1 cellular context compared by ENCODE assay signal in the genomic region with DNA sequence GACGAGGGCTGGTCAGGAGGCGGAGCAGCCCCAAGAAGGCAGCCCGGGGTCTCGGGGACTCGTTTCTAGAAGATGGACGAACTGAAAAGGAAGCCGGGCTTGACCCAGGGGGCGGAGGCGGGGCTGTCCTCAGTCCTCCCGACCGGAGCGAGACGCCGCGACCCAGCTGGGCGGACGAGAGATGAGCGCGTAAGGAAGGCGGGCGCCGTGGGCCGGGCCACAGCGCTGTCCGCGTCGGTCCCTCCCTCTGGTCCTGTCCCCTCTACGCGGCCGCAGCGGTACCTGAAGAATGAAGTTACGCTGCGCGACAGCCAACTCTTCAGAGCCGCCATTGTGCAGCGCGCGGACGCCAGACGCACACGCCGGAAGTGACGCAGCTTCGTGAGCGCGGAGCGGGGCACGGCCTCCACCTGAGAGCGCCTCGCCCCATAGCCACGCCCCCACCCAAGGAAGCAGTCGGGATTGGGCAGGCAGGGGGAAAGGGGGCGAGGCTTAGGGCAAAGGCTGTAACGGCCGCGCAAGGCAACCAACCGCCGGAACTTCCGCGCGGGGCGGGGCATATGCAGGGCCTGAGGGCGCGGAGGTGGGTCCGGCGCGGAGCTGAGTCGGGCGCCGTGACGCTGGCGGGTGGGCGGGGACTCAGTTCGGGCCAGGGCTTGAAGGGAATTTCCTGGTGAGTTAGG.
TF ChIP-seq lines count a peak whose summit lies in the region.

A gene (minus strand): TSS at position 370 of the 683 bp plus-strand sequence. CDS start 38 bp downstream, at position 332.

TF ChIP-seq in HepG2, 621 proteins besides CTCF, POLR2A, EP300 and RAD21 (continued from another document and continues in another):
- TF ChIP-seq, protein P1, sequence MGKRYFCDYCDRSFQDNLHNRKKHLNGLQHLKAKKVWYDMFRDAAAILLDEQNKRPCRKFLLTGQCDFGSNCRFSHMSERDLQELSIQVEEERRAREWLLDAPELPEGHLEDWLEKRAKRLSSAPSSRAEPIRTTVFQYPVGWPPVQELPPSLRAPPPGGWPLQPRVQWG (CRISPR knock-in tag; IDR thresholded peaks at IDR 0.05; ENCODE audit: borderline replicate concordance, low read depth), result no peak
- TF ChIP-seq HDAC2 (CRISPR knock-in tag; IDR thresholded peaks at IDR 0.05) (peak; percentile 70), ZBTB20 (CRISPR knock-in tag; IDR thresholded peaks at IDR 0.05; ENCODE audit: borderline replicate concordance, low read depth) (no peak; the same call in 1 of the 2 replicates), NBN (conservative IDR thresholded peaks at IDR 0.05) (no peak), ZNF792 (CRISPR knock-in tag; IDR thresholded peaks at IDR 0.05) (peak; percentile 19; the same call in 1 of the 2 replicates), ZFP82 (CRISPR knock-in tag; IDR thresholded peaks at IDR 0.05; ENCODE audit: borderline replicate concordance) (no peak), PCBP1 (IDR thresholded peaks at IDR 0.05; ENCODE audit: borderline replicate concordance, low read depth, low read length) (no peak), PAX8 (CRISPR knock-in tag; IDR thresholded peaks at IDR 0.05; ENCODE audit: borderline replicate concordance) (0 out of 2 replicates have a peak, but pooled peaks have one; percentile 29), ZBTB8A (CRISPR knock-in tag; IDR thresholded peaks at IDR 0.05; ENCODE audit: borderline replicate concordance, low read depth) (no peak; the same call in 1 of the 2 replicates), HNF4G (IDR thresholded peaks at IDR 0.05; ENCODE audit: borderline replicate concordance, low read depth, low read length) (no peak), HNF4G (CRISPR knock-in tag; IDR thresholded peaks at IDR 0.05; ENCODE audit: borderline replicate concordance, low read depth) (peak; percentile 73), ZNF543 (CRISPR knock-in tag; IDR thresholded peaks at IDR 0.05) (no peak), ZNF530 (CRISPR knock-in tag; IDR thresholded peaks at IDR 0.05; ENCODE audit: low read depth) (no peak), NCOA1 (CRISPR knock-in tag; IDR thresholded peaks at IDR 0.05) (no peak), SP4 (CRISPR knock-in tag; IDR thresholded peaks at IDR 0.05) (peak; percentile 99), IKZF4 (CRISPR knock-in tag; IDR thresholded peaks at IDR 0.05; ENCODE audit: borderline replicate concordance, low read depth, not compliant biosample characterization) (no peak), SALL1 (CRISPR knock-in tag; IDR thresholded peaks at IDR 0.05) (peak; percentile 76), ZNF121 (CRISPR knock-in tag; IDR thresholded peaks at IDR 0.05) (no peak), ZNF274 (CRISPR knock-in tag; IDR thresholded peaks at IDR 0.05) (peak; percentile 52; the same call in 1 of the 2 replicates), ZNF83 (CRISPR knock-in tag; IDR thresholded peaks at IDR 0.05; ENCODE audit: borderline replicate concordance) (peak; percentile 94; the same call in 1 of the 2 replicates), ZNF296 (CRISPR knock-in tag; conservative IDR thresholded peaks at IDR 0.05) (no peak), HES4 (CRISPR knock-in tag; IDR thresholded peaks at IDR 0.05; ENCODE audit: borderline replicate concordance) (no peak), SOX13 (IDR thresholded peaks at IDR 0.05) (no peak), SOX13 (CRISPR knock-in tag; conservative IDR thresholded peaks at IDR 0.05 in 1 of 2, IDR thresholded peaks at IDR 0.05 in 1 of 2) (peak in 1 of 2 experiments; percentile 34; a peak in 1 of 4 replicates), THAP11 (CRISPR knock-in tag; IDR thresholded peaks at IDR 0.05) (peak; percentile 94), TAF1 (CRISPR knock-in tag; IDR thresholded peaks at IDR 0.05) (peak; percentile 98), KAT2B (IDR thresholded peaks at IDR 0.05; ENCODE audit: borderline replicate concordance, low read depth, low read length) (no peak), PHF21A (CRISPR knock-in tag; IDR thresholded peaks at IDR 0.05) (no peak), ZNF878 (CRISPR knock-in tag; IDR thresholded peaks at IDR 0.05) (peak; percentile 27; the same call in 1 of the 2 replicates), ZNF235 (CRISPR knock-in tag; IDR thresholded peaks at IDR 0.05; ENCODE audit: borderline replicate concordance) (no peak), EED (CRISPR knock-in tag; IDR thresholded peaks at IDR 0.05) (no peak), ZSCAN21 (CRISPR knock-in tag; IDR thresholded peaks at IDR 0.05; ENCODE audit: borderline replicate concordance) (peak; percentile 78; the same call in 1 of the 2 replicates), HMGA1 (CRISPR knock-in tag; conservative IDR thresholded peaks at IDR 0.05) (no peak), ZNF232 (CRISPR knock-in tag; IDR thresholded peaks at IDR 0.05; ENCODE audit: borderline replicate concordance) (no peak), ZSCAN20 (CRISPR knock-in tag; IDR thresholded peaks at IDR 0.05; ENCODE audit: borderline replicate concordance) (no peak), TAF15 (IDR thresholded peaks at IDR 0.05; ENCODE audit: low read depth, low read length, poor library complexity, severe bottlenecking) (no peak), ZNF383 (CRISPR knock-in tag; IDR thresholded peaks at IDR 0.05; ENCODE audit: borderline replicate concordance) (no peak), ZKSCAN1 (IDR thresholded peaks at IDR 0.05; ENCODE audit: low read length) (no peak), FOXJ3 (CRISPR knock-in tag; IDR thresholded peaks at IDR 0.05; ENCODE audit: borderline replicate concordance) (no peak), ZNF615 (CRISPR knock-in tag; IDR thresholded peaks at IDR 0.05; ENCODE audit: borderline replicate concordance) (no peak)
- TF ChIP-seq, protein P2, sequence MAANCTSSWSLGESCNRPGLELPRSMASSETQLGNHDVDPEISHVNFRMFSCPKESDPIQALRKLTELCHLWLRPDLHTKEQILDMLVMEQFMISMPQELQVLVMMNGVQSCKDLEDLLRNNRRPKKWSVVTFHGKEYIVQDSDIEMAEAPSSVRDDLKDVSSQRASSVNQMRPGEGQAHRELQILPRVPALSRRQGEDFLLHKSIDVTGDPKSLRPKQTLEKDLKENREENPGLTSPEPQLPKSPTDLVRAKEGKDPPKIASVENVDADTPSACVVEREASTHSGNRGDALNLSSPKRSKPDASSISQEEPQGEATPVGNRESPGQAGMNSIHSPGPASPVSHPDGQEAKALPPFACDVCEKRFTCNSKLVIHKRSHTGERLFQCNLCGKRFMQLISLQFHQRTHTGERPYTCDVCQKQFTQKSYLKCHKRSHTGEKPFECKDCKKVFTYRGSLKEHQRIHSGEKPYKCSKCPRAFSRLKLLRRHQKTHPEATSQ (CRISPR knock-in tag; IDR thresholded peaks at IDR 0.05; ENCODE audit: borderline replicate concordance), result no peak
- TF ChIP-seq, protein P3, sequence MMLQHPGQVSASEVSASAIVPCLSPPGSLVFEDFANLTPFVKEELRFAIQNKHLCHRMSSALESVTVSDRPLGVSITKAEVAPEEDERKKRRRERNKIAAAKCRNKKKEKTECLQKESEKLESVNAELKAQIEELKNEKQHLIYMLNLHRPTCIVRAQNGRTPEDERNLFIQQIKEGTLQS (CRISPR knock-in tag; IDR thresholded peaks at IDR 0.05), result peak; percentile 40; the same call in 1 of the 2 replicates
- TF ChIP-seq, protein P4, sequence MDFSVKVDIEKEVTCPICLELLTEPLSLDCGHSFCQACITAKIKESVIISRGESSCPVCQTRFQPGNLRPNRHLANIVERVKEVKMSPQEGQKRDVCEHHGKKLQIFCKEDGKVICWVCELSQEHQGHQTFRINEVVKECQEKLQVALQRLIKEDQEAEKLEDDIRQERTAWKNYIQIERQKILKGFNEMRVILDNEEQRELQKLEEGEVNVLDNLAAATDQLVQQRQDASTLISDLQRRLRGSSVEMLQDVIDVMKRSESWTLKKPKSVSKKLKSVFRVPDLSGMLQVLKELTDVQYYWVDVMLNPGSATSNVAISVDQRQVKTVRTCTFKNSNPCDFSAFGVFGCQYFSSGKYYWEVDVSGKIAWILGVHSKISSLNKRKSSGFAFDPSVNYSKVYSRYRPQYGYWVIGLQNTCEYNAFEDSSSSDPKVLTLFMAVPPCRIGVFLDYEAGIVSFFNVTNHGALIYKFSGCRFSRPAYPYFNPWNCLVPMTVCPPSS (IDR thresholded peaks at IDR 0.05), result no peak
- TF ChIP-seq, protein P5, sequence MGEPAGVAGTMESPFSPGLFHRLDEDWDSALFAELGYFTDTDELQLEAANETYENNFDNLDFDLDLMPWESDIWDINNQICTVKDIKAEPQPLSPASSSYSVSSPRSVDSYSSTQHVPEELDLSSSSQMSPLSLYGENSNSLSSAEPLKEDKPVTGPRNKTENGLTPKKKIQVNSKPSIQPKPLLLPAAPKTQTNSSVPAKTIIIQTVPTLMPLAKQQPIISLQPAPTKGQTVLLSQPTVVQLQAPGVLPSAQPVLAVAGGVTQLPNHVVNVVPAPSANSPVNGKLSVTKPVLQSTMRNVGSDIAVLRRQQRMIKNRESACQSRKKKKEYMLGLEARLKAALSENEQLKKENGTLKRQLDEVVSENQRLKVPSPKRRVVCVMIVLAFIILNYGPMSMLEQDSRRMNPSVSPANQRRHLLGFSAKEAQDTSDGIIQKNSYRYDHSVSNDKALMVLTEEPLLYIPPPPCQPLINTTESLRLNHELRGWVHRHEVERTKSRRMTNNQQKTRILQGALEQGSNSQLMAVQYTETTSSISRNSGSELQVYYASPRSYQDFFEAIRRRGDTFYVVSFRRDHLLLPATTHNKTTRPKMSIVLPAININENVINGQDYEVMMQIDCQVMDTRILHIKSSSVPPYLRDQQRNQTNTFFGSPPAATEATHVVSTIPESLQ (CRISPR knock-in tag; conservative IDR thresholded peaks at IDR 0.05), result no peak
- TF ChIP-seq, protein P6, sequence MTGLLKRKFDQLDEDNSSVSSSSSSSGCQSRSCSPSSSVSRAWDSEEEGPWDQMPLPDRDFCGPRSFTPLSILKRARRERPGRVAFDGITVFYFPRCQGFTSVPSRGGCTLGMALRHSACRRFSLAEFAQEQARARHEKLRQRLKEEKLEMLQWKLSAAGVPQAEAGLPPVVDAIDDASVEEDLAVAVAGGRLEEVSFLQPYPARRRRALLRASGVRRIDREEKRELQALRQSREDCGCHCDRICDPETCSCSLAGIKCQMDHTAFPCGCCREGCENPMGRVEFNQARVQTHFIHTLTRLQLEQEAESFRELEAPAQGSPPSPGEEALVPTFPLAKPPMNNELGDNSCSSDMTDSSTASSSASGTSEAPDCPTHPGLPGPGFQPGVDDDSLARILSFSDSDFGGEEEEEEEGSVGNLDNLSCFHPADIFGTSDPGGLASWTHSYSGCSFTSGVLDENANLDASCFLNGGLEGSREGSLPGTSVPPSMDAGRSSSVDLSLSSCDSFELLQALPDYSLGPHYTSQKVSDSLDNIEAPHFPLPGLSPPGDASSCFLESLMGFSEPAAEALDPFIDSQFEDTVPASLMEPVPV (CRISPR knock-in tag; IDR thresholded peaks at IDR 0.05), result peak; percentile 71; the same call in 1 of the 2 replicates
- TF ChIP-seq, protein P7, sequence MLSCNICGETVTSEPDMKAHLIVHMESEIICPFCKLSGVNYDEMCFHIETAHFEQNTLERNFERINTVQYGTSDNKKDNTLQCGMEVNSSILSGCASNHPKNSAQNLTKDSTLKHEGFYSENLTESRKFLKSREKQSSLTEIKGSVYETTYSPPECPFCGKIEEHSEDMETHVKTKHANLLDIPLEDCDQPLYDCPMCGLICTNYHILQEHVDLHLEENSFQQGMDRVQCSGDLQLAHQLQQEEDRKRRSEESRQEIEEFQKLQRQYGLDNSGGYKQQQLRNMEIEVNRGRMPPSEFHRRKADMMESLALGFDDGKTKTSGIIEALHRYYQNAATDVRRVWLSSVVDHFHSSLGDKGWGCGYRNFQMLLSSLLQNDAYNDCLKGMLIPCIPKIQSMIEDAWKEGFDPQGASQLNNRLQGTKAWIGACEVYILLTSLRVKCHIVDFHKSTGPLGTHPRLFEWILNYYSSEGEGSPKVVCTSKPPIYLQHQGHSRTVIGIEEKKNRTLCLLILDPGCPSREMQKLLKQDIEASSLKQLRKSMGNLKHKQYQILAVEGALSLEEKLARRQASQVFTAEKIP (CRISPR knock-in tag; IDR thresholded peaks at IDR 0.05; ENCODE audit: borderline replicate concordance), result no peak
- TF ChIP-seq, protein P8, sequence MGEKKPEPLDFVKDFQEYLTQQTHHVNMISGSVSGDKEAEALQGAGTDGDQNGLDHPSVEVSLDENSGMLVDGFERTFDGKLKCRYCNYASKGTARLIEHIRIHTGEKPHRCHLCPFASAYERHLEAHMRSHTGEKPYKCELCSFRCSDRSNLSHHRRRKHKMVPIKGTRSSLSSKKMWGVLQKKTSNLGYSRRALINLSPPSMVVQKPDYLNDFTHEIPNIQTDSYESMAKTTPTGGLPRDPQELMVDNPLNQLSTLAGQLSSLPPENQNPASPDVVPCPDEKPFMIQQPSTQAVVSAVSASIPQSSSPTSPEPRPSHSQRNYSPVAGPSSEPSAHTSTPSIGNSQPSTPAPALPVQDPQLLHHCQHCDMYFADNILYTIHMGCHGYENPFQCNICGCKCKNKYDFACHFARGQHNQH (CRISPR knock-in tag; IDR thresholded peaks at IDR 0.05), result peak; percentile 72; the same call in 1 of the 2 replicates
- TF ChIP-seq, protein P9, sequence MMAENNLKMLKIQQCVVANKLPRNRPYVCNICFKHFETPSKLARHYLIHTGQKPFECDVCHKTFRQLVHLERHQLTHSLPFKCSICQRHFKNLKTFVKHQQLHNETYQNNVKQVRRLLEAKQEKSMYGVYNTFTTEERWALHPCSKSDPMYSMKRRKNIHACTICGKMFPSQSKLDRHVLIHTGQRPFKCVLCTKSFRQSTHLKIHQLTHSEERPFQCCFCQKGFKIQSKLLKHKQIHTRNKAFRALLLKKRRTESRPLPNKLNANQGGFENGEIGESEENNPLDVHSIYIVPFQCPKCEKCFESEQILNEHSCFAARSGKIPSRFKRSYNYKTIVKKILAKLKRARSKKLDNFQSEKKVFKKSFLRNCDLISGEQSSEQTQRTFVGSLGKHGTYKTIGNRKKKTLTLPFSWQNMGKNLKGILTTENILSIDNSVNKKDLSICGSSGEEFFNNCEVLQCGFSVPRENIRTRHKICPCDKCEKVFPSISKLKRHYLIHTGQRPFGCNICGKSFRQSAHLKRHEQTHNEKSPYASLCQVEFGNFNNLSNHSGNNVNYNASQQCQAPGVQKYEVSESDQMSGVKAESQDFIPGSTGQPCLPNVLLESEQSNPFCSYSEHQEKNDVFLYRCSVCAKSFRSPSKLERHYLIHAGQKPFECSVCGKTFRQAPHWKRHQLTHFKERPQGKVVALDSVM (CRISPR knock-in tag; IDR thresholded peaks at IDR 0.05), result peak; percentile 45; the same call in 1 of the 2 replicates
- TF ChIP-seq, protein P10, sequence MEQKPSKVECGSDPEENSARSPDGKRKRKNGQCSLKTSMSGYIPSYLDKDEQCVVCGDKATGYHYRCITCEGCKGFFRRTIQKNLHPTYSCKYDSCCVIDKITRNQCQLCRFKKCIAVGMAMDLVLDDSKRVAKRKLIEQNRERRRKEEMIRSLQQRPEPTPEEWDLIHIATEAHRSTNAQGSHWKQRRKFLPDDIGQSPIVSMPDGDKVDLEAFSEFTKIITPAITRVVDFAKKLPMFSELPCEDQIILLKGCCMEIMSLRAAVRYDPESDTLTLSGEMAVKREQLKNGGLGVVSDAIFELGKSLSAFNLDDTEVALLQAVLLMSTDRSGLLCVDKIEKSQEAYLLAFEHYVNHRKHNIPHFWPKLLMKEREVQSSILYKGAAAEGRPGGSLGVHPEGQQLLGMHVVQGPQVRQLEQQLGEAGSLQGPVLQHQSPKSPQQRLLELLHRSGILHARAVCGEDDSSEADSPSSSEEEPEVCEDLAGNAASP (CRISPR knock-in tag; IDR thresholded peaks at IDR 0.05; ENCODE audit: borderline replicate concordance), result peak; percentile 14; the same call in 1 of the 2 replicates
